ENCODE assay signal across 8 cellular contexts in genomic region chr3:125165189-125165947, GRCh38. TPM values are rescaled to one million over a fixed set of nuclear protein-coding genes. Genes with fewer than 3 reads are reported as not detected.
DNase-seq lines count a peak whose midpoint lies in the region; ATAC-seq and TF ChIP-seq lines count a peak whose summit lies in the region.

No MANE protein-coding gene starts in this region.

- intact Hi-C loops in mammary epithelial cell (cut with micrococcal nuclease): loop anchor here (1.0 to 5.0 kb wide), 2 partner anchors 170 to 238 kb away; no protein-coding TSS in a partner anchor
- intact Hi-C loops in right lobe of liver (cut with DNase I): no loop called here

- no peak overlapping the region for H3K9ac ChIP-seq in mammary epithelial cell (ENCODE audit: insufficient read depth, low read length)

- DNase-seq in AG04449 (ENCODE audit: low read depth, low spot score) (no peak), HT1080 (ENCODE audit: low read depth) (peak; percentile 66), mammary epithelial cell (no peak), right lobe of liver (peak in 2 of 3 donors; percentile 51 to 54), NOMO-1 treated with DMSO at 0.1 percent for 48 hours (lab: John Stamatoyannopoulos, UW; ENCODE audit: unreplicated experiment) (no peak), LoVo (ENCODE audit: low spot score) (no peak)
- no peak for DNase-seq in stimulated activated naive CD4-positive, alpha-beta T cell treated with Interleukin-2 at 50 U/mL for 16 hours (lab: John Stamatoyannopoulos, UW)

- whole genome bisulfite sequencing in mammary epithelial cell (ENCODE audit: low coverage, missing lambda C conversion rate): 97% methylated on average over 17 of the region's 17 CpGs
- 69% methylated on average over 3 of the region's 17 CpGs for WGBS in right lobe of liver (ENCODE audit: insufficient coverage, low coverage, low lambda C conversion rate, missing lambda C conversion rate)

- BruUV-seq in mammary epithelial cell (replicated peaks; lab: Mats Ljungman, UMichigan): no TSS peak

- TF ChIP-seq CTCF in AG04449 (IDR thresholded peaks at IDR 0.05; ENCODE audit: insufficient read depth, low read length, missing control alignments) (peak; percentile 72), mammary epithelial cell (conservative IDR thresholded peaks at IDR 0.05 in 1 of 2, IDR thresholded peaks at IDR 0.05 in 1 of 2; ENCODE audit: extremely low read depth in 1 of 2, insufficient read depth in 1 of 2, low read depth in 1 of 2, low read length in 2 of 2) (peak; percentile 30 to 55), right lobe of liver (IDR thresholded peaks at IDR 0.05) (peak; percentile 35 to 47 (median 40))

- POLR2A ChIA-PET in AG04449 (lab: Yijun Ruan, JAX): no interaction called here

- no peaks in the 10 kb centered on the region for H4K20me1 ChIP-seq in mammary epithelial cell (ENCODE audit: insufficient read depth, low read length)

- dilution Hi-C loops in mammary epithelial cell (cut with HindIII; ENCODE audit: low sequenced_read_pairs): no loop called here

- H2AFZ ChIP-seq in mammary epithelial cell (ENCODE audit: low read depth, low read length): no peak overlapping the region

- CTCF ChIA-PET in AG04449 (lab: Yijun Ruan, JAX): interaction anchor here (0.6 to 3.2 kb wide), 11 partner anchors 11 to 275 kb away, joined by 3 to 12 read pairs (median 4); no protein-coding TSS in a partner anchor
- CTCF ChIA-PET in mammary epithelial cell (lab: Charles Lee; ENCODE audit: low non-redundant PET): interaction anchor here (0.6 kb wide), 1 partner anchor 24 kb away, joined by 3 read pairs; no protein-coding TSS in a partner anchor

- ATAC-seq in right lobe of liver (peak; percentile 55 to 81 (median 74)), GM18505 (IDR thresholded peaks at IDR 0.05; ENCODE audit: unreplicated experiment) (no peak)

- H3K4me3 ChIP-seq in AG04449 (ENCODE audit: low read depth, low read length): no peak overlapping the region
- H3K4me3 ChIP-seq in mammary epithelial cell (replicated peaks in 1 of 3; ENCODE audit: insufficient read depth in 1 of 3, low read depth in 2 of 3, low read length in 3 of 3): no peak overlapping the region
- H3K4me3 ChIP-seq in right lobe of liver: no peak overlapping the region

- H3K79me2 ChIP-seq in mammary epithelial cell (ENCODE audit: insufficient read depth, low read length): no peaks in the 10 kb centered on the region

- H3K27me3 ChIP-seq in mammary epithelial cell (ENCODE audit: insufficient read depth, low read length): no peaks in the 10 kb centered on the region
- no peaks in the 10 kb centered on the region for H3K27me3 ChIP-seq in right lobe of liver

- H3K4me1 ChIP-seq in mammary epithelial cell (ENCODE audit: insufficient read depth, low read length) (no peaks in the 10 kb centered on the region), right lobe of liver (no peaks in the 10 kb centered on the region)

- in situ Hi-C loops in mammary epithelial cell (cut with MboI; ENCODE audit: low sequenced_read_pairs in 2 of 2): no loop called here

- H3K36me3 ChIP-seq in mammary epithelial cell (ENCODE audit: insufficient read depth, low read length): no peaks in the 10 kb centered on the region
- H3K36me3 ChIP-seq in right lobe of liver: no peaks in the 10 kb centered on the region

- no peak overlapping the region for H3K27ac ChIP-seq in mammary epithelial cell (ENCODE audit: insufficient read depth, low read depth, low read length)
- H3K27ac ChIP-seq in right lobe of liver: no peak overlapping the region

- H3K4me2 ChIP-seq in mammary epithelial cell (ENCODE audit: insufficient read depth, low read depth, low read length): no peak overlapping the region

- H3K9me3 ChIP-seq in mammary epithelial cell (replicated peaks; ENCODE audit: insufficient read depth, low read length) (no peaks in the 10 kb centered on the region), right lobe of liver (no peaks in the 10 kb centered on the region)

- TF ChIP-seq POLR2A in right lobe of liver (IDR thresholded peaks at IDR 0.05): no peak
- TF ChIP-seq POLR2A in GM18505 (IDR thresholded peaks at IDR 0.05; ENCODE audit: borderline replicate concordance, extremely low read depth, insufficient read depth, insufficient read length): no peak

RNA-seq across cellular contexts. Expression of gene SLC12A8, which starts 47.2 kb away (rescaled TPM):
- total RNA-seq in HT1080 (2014; rRNA removed; shearing (Covaris generic)): 4.8 and 7.8 TPM in 2 replicates
- 4.5 and 4.8 TPM in 2 replicates for polyA plus RNA-seq in HT1080 (2015; cell fraction: cytosol; rRNA removed)
- polyA plus RNA-seq in HT1080 (2015; cell fraction: nucleus; rRNA removed): 6.1 and 9.9 TPM in 2 replicates
- total RNA-seq in mammary epithelial cell (10 to 100 TPM; 12.5 to 24.8 TPM), right lobe of liver (10 to 100 TPM in 5 of 6 experiments, 1 to 10 TPM in 1; 8.5 to 23.4 (median 20.3) TPM)
- 7.5 TPM for polyA plus RNA-seq in mammary epithelial cell
- polyA minus RNA-seq in mammary epithelial cell: 10.9 TPM

Comparison
In these comparisons a context has a peak if more than half of its experiments do, and no peak if none do; other contexts are left out.
1. DNase-seq: peak in HT1080 (single experiment) and right lobe of liver (2 of 3); none in AG04449 (single experiment), mammary epithelial cell (single experiment), stimulated activated naive CD4-positive, alpha-beta T cell treated with Interleukin-2 at 50 U/mL for 16 hours (single experiment), NOMO-1 treated with DMSO at 0.1 percent for 48 hours (single experiment) and LoVo (single experiment).
2. Peak in every context shown above with its lines, with median percentiles within 50 percentile points of each other: CTCF ChIP-seq.